ENCODE assay signal across 11 cellular contexts in the genomic region with DNA sequence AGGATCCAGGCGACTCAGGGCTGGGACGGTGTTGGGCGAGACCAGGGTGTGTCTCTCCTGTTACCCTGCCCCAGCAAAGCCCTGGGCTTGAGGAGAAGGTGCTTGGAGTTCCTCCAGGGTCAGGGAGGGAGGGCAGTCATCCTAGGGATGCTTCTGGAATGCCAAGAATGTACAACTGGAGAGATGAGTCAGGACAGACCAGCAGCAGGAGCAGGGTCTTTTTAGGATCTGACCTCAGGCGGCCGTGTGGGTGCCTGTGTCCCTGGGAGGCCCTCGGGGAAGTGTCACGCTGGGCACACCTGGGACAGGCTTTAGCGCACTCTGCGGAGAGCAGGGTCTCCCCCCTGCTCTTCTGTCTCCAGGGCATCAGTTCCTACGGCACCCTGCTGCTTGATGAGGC. TPM values are rescaled to one million over a fixed set of nuclear protein-coding genes. Genes with fewer than 3 reads are reported as not detected.
DNase-seq lines count a peak whose midpoint lies in the region; ATAC-seq and TF ChIP-seq lines count a peak whose summit lies in the region.
"Had no signal": no experiment of that assay in that cellular context is flagged by ENCODE, and none has a peak within 500 bp of the region (broad histone marks: within the 10 kb centered on the region; RNA-seq: fewer than 3 reads in every experiment).

No MANE protein-coding gene starts in this region.

- TF ChIP-seq CTCF in psoas muscle (IDR thresholded peaks at IDR 0.05): no peak

- ATAC-seq in psoas muscle: peak; percentile 29 to 74 (median 68)
- ATAC-seq in HG03196 (IDR thresholded peaks at IDR 0.05; ENCODE audit: unreplicated experiment): no peak
- ATAC-seq: pancreas had no signal

- DNase-seq in GM04504 (ENCODE audit: low read depth) (peak; percentile 83), SJSA1 (ENCODE audit: low read depth in 1 of 2, low spot score in 2 of 2) (peak; percentile 87 to 95), fibroblast of peridontal ligament (ENCODE audit: extremely low read depth) (peak; percentile 70), psoas muscle (peak; percentile 54 to 82), cerebellum (ENCODE audit: low spot score) (no peak), NOMO-1 (lab: John Stamatoyannopoulos, UW; ENCODE audit: unreplicated experiment in 2 of 2) (no peak), midbrain (lab: John Stamatoyannopoulos, UW) (no peak)
- DNase-seq: SIG-M5, thyroid gland had no signal

- H3K4me1 ChIP-seq in SJSA1 (replicated peaks) (peaks cover 68% of the 10 kb centered on the region), psoas muscle (peaks cover 98% of the 10 kb centered on the region)
- H3K4me1 ChIP-seq: pancreas had no signal

- intact Hi-C loops in psoas muscle (cut with DNase I): no loop called here

- H3K27ac ChIP-seq in SJSA1 (peak overlapping the region; percentile 89), psoas muscle (peak overlapping the region; percentile 86)
- H3K27ac ChIP-seq: pancreas, thyroid gland had no signal

- H3K4me3 ChIP-seq in SJSA1: no peak overlapping the region
- H3K4me3 ChIP-seq in psoas muscle: peak overlapping the region; percentile 15
- H3K4me3 ChIP-seq: pancreas, thyroid gland had no signal

- 0 out of 2 replicates have a peak, but pooled peaks cover 1% of the 10 kb centered on the region for H3K9me3 ChIP-seq in SJSA1 (replicated peaks)
- H3K9me3 ChIP-seq in psoas muscle: no peaks in the 10 kb centered on the region
- H3K9me3 ChIP-seq: pancreas, thyroid gland had no signal

- H3K36me3 ChIP-seq in SJSA1: peaks cover 26% of the 10 kb centered on the region
- H3K36me3 ChIP-seq in psoas muscle (ENCODE audit: insufficient read depth in 1 of 2, low read depth in 1 of 2): no peaks in the 10 kb centered on the region
- H3K36me3 ChIP-seq: pancreas had no signal

- WGBS in psoas muscle, 3 donors: 37 to 58% (median 43%) methylated on average over 10 of the region's 10 CpGs

- H3K27me3 ChIP-seq in SJSA1 (replicated peaks) (no peaks in the 10 kb centered on the region), psoas muscle (ENCODE audit: insufficient read depth in 3 of 3, low read length in 2 of 3) (no peaks in the 10 kb centered on the region)
- H3K27me3 ChIP-seq: pancreas, thyroid gland had no signal

RNA-seq across cellular contexts. Expression of a gene that starts 8.2 kb away (rescaled TPM):
- total RNA-seq in SJSA1 (2014; rRNA removed; shearing (Covaris generic)): 20.7 and 22.6 TPM in 2 replicates
- 100 to 1,000 TPM; 104 to 166 (median 110) TPM for total RNA-seq in psoas muscle
- 100 to 1,000 TPM in 1 of 3 donors, 10 to 100 TPM in 2; 50.0 to 120 (median 94.3) TPM for polyA plus RNA-seq in psoas muscle
- total RNA-seq in cerebellum: 49.0 TPM

RNA-seq across cellular contexts. Expression of a gene that starts 47.7 kb away (rescaled TPM):
- total RNA-seq in SJSA1 (2014; rRNA removed; shearing (Covaris generic)): 0.74 and 1.4 TPM in 2 replicates
- total RNA-seq in psoas muscle (10 to 100 TPM in 2 of 4 donors, 1 to 10 TPM in 2; 6.5 to 18.5 (median 9.0) TPM), cerebellum (4.1 TPM)
- 1 to 10 TPM in 2 of 3 donors, under 1 TPM in 1; 0.89 to 3.7 (median 2.2) TPM for polyA plus RNA-seq in psoas muscle

Comparison
In these comparisons a context has a peak if more than half of its experiments do, and no peak if none do; other contexts are left out.
1. DNase-seq: peak in GM04504 (single experiment), SJSA1 (2 of 2), fibroblast of peridontal ligament (single experiment) and psoas muscle (2 of 2); none in cerebellum (single experiment), NOMO-1 (0 of 2) and midbrain (single experiment).